ENCODE assay signal across 1 cellular context in the genomic region with DNA sequence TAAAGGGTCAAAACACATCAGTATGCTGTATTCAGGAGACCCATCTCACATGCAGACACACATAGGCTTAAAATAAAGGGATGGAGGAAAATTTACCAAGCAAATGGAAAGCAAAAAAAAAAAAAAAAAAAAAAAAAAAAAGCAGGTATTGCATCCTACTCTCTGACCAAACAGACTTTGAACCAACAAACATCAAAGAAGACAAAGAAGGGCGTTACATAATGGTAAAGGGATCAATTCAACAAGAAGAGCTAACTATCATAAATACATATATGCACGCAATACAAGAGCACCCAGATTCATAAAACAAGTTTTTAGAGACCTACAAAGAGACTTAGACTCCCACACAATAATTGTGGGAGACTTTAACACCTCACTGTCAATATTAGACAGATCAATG.
TF ChIP-seq lines count a peak whose summit lies in the region.
"Not testable (repeated sequence)": the region's sequence is repeated elsewhere in the genome, so short reads cannot be mapped to it uniquely, and the experiment has no call there.

No MANE protein-coding gene starts in this region.

TF ChIP-seq in HepG2, 621 proteins besides CTCF, POLR2A, EP300 and RAD21 (continued from another document and continues in another):
- TF ChIP-seq, protein P1, sequence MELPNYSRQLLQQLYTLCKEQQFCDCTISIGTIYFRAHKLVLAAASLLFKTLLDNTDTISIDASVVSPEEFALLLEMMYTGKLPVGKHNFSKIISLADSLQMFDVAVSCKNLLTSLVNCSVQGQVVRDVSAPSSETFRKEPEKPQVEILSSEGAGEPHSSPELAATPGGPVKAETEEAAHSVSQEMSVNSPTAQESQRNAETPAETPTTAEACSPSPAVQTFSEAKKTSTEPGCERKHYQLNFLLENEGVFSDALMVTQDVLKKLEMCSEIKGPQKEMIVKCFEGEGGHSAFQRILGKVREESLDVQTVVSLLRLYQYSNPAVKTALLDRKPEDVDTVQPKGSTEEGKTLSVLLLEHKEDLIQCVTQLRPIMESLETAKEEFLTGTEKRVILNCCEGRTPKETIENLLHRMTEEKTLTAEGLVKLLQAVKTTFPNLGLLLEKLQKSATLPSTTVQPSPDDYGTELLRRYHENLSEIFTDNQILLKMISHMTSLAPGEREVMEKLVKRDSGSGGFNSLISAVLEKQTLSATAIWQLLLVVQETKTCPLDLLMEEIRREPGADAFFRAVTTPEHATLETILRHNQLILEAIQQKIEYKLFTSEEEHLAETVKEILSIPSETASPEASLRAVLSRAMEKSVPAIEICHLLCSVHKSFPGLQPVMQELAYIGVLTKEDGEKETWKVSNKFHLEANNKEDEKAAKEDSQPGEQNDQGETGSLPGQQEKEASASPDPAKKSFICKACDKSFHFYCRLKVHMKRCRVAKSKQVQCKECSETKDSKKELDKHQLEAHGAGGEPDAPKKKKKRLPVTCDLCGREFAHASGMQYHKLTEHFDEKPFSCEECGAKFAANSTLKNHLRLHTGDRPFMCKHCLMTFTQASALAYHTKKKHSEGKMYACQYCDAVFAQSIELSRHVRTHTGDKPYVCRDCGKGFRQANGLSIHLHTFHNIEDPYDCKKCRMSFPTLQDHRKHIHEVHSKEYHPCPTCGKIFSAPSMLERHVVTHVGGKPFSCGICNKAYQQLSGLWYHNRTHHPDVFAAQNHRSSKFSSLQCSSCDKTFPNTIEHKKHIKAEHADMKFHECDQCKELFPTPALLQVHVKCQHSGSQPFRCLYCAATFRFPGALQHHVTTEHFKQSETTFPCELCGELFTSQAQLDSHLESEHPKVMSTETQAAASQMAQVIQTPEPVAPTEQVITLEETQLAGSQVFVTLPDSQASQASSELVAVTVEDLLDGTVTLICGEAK (IDR thresholded peaks at IDR 0.05), result peak; percentile 36; the same call in 1 of the 2 replicates
- TF ChIP-seq, protein P1 (CRISPR knock-in tag; IDR thresholded peaks at IDR 0.05), result not testable (repeated sequence)
- TF ChIP-seq RARA (CRISPR knock-in tag; IDR thresholded peaks at IDR 0.05) (peak; percentile 55; the same call in 1 of the 2 replicates), HDAC1 (CRISPR knock-in tag; IDR thresholded peaks at IDR 0.05) (0 out of 2 replicates have a peak, but pooled peaks have one; percentile 22), RXRB (CRISPR knock-in tag; IDR thresholded peaks at IDR 0.05; ENCODE audit: borderline replicate concordance) (peak; percentile 78), CREM (IDR thresholded peaks at IDR 0.05) (peak; percentile 42; the same call in 1 of the 2 replicates), EHMT2 (IDR thresholded peaks at IDR 0.05; ENCODE audit: borderline replicate concordance, low read depth, low read length) (peak; percentile 45; the same call in 1 of the 2 replicates), SOX6 (CRISPR knock-in tag; IDR thresholded peaks at IDR 0.05) (peak; percentile 82; the same call in 1 of the 2 replicates), MIXL1 (CRISPR knock-in tag; IDR thresholded peaks at IDR 0.05) (0 out of 2 replicates have a peak, but pooled peaks have one; percentile 49), GATAD2A (CRISPR knock-in tag; IDR thresholded peaks at IDR 0.05) (peak; percentile 89), SOX5 (CRISPR knock-in tag; IDR thresholded peaks at IDR 0.05; ENCODE audit: borderline replicate concordance) (peak; percentile 80), NCOR1 (IDR thresholded peaks at IDR 0.05; ENCODE audit: borderline replicate concordance, low read length) (peak; percentile 75; the same call in 1 of the 2 replicates), KLF16 (CRISPR knock-in tag; IDR thresholded peaks at IDR 0.05) (peak in 1 of 2 experiments; percentile 57; a peak in 1 of 4 replicates), HMG20A (CRISPR knock-in tag; IDR thresholded peaks at IDR 0.05; ENCODE audit: borderline replicate concordance) (peak; percentile 56), ONECUT2 (CRISPR knock-in tag; IDR thresholded peaks at IDR 0.05) (peak; percentile 64; the same call in 1 of the 2 replicates), POGZ (CRISPR knock-in tag; IDR thresholded peaks at IDR 0.05) (peak; percentile 45), TCF7 (IDR thresholded peaks at IDR 0.05; ENCODE audit: low read depth) (peak; percentile 80), HNF4A (CRISPR knock-in tag; IDR thresholded peaks at IDR 0.05) (peak; percentile 77), SAP130 (CRISPR knock-in tag; IDR thresholded peaks at IDR 0.05; ENCODE audit: low read depth) (0 out of 2 replicates have a peak, but pooled peaks have one; percentile 22), NR2F6 (CRISPR knock-in tag; IDR thresholded peaks at IDR 0.05) (0 out of 2 replicates have a peak, but pooled peaks have one; percentile 24), FOXA1 (CRISPR knock-in tag; IDR thresholded peaks at IDR 0.05) (peak; percentile 35; the same call in 1 of the 2 replicates), CEBPG (CRISPR knock-in tag; IDR thresholded peaks at IDR 0.05) (peak; percentile 75), FOXA3 (CRISPR knock-in tag; IDR thresholded peaks at IDR 0.05) (peak; percentile 76)
- TF ChIP-seq CREM (CRISPR knock-in tag; IDR thresholded peaks at IDR 0.05); SOX6 (IDR thresholded peaks at IDR 0.05); NR2F6 (IDR thresholded peaks at IDR 0.05); FOXA1 (IDR thresholded peaks at IDR 0.05): not testable (repeated sequence)
- TF ChIP-seq, protein P2, sequence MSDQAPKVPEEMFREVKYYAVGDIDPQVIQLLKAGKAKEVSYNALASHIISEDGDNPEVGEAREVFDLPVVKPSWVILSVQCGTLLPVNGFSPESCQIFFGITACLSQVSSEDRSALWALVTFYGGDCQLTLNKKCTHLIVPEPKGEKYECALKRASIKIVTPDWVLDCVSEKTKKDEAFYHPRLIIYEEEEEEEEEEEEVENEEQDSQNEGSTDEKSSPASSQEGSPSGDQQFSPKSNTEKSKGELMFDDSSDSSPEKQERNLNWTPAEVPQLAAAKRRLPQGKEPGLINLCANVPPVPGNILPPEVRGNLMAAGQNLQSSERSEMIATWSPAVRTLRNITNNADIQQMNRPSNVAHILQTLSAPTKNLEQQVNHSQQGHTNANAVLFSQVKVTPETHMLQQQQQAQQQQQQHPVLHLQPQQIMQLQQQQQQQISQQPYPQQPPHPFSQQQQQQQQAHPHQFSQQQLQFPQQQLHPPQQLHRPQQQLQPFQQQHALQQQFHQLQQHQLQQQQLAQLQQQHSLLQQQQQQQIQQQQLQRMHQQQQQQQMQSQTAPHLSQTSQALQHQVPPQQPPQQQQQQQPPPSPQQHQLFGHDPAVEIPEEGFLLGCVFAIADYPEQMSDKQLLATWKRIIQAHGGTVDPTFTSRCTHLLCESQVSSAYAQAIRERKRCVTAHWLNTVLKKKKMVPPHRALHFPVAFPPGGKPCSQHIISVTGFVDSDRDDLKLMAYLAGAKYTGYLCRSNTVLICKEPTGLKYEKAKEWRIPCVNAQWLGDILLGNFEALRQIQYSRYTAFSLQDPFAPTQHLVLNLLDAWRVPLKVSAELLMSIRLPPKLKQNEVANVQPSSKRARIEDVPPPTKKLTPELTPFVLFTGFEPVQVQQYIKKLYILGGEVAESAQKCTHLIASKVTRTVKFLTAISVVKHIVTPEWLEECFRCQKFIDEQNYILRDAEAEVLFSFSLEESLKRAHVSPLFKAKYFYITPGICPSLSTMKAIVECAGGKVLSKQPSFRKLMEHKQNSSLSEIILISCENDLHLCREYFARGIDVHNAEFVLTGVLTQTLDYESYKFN (CRISPR knock-in tag; conservative IDR thresholded peaks at IDR 0.05), result peak; percentile 78
- TF ChIP-seq, protein P3, sequence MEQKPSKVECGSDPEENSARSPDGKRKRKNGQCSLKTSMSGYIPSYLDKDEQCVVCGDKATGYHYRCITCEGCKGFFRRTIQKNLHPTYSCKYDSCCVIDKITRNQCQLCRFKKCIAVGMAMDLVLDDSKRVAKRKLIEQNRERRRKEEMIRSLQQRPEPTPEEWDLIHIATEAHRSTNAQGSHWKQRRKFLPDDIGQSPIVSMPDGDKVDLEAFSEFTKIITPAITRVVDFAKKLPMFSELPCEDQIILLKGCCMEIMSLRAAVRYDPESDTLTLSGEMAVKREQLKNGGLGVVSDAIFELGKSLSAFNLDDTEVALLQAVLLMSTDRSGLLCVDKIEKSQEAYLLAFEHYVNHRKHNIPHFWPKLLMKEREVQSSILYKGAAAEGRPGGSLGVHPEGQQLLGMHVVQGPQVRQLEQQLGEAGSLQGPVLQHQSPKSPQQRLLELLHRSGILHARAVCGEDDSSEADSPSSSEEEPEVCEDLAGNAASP (CRISPR knock-in tag; IDR thresholded peaks at IDR 0.05; ENCODE audit: borderline replicate concordance), result peak; percentile 87; the same call in 1 of the 2 replicates
- TF ChIP-seq, protein P4, sequence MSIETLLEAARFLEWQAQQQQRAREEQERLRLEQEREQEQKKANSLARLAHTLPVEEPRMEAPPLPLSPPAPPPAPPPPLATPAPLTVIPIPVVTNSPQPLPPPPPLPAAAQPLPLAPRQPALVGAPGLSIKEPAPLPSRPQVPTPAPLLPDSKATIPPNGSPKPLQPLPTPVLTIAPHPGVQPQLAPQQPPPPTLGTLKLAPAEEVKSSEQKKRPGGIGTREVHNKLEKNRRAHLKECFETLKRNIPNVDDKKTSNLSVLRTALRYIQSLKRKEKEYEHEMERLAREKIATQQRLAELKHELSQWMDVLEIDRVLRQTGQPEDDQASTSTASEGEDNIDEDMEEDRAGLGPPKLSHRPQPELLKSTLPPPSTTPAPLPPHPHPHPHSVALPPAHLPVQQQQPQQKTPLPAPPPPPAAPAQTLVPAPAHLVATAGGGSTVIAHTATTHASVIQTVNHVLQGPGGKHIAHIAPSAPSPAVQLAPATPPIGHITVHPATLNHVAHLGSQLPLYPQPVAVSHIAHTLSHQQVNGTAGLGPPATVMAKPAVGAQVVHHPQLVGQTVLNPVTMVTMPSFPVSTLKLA (IDR thresholded peaks at IDR 0.05), result 0 out of 2 replicates have a peak, but pooled peaks have one; percentile 10
- TF ChIP-seq, protein P5, sequence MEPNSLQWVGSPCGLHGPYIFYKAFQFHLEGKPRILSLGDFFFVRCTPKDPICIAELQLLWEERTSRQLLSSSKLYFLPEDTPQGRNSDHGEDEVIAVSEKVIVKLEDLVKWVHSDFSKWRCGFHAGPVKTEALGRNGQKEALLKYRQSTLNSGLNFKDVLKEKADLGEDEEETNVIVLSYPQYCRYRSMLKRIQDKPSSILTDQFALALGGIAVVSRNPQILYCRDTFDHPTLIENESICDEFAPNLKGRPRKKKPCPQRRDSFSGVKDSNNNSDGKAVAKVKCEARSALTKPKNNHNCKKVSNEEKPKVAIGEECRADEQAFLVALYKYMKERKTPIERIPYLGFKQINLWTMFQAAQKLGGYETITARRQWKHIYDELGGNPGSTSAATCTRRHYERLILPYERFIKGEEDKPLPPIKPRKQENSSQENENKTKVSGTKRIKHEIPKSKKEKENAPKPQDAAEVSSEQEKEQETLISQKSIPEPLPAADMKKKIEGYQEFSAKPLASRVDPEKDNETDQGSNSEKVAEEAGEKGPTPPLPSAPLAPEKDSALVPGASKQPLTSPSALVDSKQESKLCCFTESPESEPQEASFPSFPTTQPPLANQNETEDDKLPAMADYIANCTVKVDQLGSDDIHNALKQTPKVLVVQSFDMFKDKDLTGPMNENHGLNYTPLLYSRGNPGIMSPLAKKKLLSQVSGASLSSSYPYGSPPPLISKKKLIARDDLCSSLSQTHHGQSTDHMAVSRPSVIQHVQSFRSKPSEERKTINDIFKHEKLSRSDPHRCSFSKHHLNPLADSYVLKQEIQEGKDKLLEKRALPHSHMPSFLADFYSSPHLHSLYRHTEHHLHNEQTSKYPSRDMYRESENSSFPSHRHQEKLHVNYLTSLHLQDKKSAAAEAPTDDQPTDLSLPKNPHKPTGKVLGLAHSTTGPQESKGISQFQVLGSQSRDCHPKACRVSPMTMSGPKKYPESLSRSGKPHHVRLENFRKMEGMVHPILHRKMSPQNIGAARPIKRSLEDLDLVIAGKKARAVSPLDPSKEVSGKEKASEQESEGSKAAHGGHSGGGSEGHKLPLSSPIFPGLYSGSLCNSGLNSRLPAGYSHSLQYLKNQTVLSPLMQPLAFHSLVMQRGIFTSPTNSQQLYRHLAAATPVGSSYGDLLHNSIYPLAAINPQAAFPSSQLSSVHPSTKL (CRISPR knock-in tag; IDR thresholded peaks at IDR 0.05), result peak; percentile 80
- TF ChIP-seq, protein P6, sequence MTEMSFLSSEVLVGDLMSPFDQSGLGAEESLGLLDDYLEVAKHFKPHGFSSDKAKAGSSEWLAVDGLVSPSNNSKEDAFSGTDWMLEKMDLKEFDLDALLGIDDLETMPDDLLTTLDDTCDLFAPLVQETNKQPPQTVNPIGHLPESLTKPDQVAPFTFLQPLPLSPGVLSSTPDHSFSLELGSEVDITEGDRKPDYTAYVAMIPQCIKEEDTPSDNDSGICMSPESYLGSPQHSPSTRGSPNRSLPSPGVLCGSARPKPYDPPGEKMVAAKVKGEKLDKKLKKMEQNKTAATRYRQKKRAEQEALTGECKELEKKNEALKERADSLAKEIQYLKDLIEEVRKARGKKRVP (CRISPR knock-in tag; IDR thresholded peaks at IDR 0.05), result peak in 1 of 2 experiments; percentile 47; a peak in 2 of 4 replicates
- TF ChIP-seq, protein P7, sequence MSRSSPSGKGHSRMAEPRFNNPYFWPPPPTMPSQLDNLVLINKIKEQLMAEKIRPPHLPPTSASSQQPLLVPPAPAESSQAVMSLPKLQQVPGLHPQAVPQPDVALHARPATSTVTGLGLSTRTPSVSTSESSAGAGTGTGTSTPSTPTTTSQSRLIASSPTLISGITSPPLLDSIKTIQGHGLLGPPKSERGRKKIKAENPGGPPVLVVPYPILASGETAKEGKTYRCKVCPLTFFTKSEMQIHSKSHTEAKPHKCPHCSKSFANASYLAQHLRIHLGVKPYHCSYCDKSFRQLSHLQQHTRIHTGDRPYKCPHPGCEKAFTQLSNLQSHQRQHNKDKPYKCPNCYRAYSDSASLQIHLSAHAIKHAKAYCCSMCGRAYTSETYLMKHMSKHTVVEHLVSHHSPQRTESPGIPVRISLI (CRISPR knock-in tag; IDR thresholded peaks at IDR 0.05; ENCODE audit: borderline replicate concordance), result peak; percentile 96
